ENCODE assay signal across 1 cellular context in the genomic region with DNA sequence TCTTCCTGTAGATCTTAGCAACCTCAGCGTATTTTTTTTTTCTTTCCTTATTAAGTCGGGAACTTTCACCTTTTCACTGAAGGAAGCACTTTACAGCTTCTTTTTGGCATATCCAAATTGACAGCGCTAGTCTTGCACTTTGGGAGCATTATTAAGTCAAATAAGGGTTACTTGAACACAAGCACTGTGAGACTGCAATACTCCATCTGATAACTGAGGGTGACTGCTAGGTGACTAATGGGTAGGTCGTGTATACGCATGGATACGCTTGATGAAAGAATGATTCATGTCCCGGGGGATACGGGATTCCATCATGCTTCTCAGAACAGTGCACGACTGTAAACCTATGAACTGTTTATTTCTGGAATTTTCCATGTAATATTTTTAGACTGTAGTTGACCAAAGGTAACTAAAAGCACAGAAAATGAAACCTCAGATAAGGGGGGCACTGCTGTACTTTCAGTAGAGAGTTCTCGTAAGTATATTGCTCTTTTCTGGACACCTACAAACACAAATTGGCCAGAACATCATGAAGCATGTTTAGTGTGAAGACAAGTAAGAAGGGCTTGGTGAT.
TF ChIP-seq lines count a peak whose summit lies in the region.

No MANE protein-coding gene starts in this region.

TF ChIP-seq in K562, 482 proteins besides CTCF, POLR2A, EP300 and RAD21 (continued from another document and continues in another):
- TF ChIP-seq, protein P1, sequence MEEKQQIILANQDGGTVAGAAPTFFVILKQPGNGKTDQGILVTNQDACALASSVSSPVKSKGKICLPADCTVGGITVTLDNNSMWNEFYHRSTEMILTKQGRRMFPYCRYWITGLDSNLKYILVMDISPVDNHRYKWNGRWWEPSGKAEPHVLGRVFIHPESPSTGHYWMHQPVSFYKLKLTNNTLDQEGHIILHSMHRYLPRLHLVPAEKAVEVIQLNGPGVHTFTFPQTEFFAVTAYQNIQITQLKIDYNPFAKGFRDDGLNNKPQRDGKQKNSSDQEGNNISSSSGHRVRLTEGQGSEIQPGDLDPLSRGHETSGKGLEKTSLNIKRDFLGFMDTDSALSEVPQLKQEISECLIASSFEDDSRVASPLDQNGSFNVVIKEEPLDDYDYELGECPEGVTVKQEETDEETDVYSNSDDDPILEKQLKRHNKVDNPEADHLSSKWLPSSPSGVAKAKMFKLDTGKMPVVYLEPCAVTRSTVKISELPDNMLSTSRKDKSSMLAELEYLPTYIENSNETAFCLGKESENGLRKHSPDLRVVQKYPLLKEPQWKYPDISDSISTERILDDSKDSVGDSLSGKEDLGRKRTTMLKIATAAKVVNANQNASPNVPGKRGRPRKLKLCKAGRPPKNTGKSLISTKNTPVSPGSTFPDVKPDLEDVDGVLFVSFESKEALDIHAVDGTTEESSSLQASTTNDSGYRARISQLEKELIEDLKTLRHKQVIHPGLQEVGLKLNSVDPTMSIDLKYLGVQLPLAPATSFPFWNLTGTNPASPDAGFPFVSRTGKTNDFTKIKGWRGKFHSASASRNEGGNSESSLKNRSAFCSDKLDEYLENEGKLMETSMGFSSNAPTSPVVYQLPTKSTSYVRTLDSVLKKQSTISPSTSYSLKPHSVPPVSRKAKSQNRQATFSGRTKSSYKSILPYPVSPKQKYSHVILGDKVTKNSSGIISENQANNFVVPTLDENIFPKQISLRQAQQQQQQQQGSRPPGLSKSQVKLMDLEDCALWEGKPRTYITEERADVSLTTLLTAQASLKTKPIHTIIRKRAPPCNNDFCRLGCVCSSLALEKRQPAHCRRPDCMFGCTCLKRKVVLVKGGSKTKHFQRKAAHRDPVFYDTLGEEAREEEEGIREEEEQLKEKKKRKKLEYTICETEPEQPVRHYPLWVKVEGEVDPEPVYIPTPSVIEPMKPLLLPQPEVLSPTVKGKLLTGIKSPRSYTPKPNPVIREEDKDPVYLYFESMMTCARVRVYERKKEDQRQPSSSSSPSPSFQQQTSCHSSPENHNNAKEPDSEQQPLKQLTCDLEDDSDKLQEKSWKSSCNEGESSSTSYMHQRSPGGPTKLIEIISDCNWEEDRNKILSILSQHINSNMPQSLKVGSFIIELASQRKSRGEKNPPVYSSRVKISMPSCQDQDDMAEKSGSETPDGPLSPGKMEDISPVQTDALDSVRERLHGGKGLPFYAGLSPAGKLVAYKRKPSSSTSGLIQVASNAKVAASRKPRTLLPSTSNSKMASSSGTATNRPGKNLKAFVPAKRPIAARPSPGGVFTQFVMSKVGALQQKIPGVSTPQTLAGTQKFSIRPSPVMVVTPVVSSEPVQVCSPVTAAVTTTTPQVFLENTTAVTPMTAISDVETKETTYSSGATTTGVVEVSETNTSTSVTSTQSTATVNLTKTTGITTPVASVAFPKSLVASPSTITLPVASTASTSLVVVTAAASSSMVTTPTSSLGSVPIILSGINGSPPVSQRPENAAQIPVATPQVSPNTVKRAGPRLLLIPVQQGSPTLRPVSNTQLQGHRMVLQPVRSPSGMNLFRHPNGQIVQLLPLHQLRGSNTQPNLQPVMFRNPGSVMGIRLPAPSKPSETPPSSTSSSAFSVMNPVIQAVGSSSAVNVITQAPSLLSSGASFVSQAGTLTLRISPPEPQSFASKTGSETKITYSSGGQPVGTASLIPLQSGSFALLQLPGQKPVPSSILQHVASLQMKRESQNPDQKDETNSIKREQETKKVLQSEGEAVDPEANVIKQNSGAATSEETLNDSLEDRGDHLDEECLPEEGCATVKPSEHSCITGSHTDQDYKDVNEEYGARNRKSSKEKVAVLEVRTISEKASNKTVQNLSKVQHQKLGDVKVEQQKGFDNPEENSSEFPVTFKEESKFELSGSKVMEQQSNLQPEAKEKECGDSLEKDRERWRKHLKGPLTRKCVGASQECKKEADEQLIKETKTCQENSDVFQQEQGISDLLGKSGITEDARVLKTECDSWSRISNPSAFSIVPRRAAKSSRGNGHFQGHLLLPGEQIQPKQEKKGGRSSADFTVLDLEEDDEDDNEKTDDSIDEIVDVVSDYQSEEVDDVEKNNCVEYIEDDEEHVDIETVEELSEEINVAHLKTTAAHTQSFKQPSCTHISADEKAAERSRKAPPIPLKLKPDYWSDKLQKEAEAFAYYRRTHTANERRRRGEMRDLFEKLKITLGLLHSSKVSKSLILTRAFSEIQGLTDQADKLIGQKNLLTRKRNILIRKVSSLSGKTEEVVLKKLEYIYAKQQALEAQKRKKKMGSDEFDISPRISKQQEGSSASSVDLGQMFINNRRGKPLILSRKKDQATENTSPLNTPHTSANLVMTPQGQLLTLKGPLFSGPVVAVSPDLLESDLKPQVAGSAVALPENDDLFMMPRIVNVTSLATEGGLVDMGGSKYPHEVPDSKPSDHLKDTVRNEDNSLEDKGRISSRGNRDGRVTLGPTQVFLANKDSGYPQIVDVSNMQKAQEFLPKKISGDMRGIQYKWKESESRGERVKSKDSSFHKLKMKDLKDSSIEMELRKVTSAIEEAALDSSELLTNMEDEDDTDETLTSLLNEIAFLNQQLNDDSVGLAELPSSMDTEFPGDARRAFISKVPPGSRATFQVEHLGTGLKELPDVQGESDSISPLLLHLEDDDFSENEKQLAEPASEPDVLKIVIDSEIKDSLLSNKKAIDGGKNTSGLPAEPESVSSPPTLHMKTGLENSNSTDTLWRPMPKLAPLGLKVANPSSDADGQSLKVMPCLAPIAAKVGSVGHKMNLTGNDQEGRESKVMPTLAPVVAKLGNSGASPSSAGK (IDR thresholded peaks at IDR 0.05) = 0 out of 2 replicates have a peak, but pooled peaks have one; percentile 6
- no peak for TF ChIP-seq GTF2A2 (tag; IDR thresholded peaks at IDR 0.05)
- TF ChIP-seq ZNF75A (CRISPR knock-in tag; IDR thresholded peaks at IDR 0.05) = no peak
- TF ChIP-seq HNRNPL (IDR thresholded peaks at IDR 0.05; ENCODE audit: low read depth, low read length) = no peak
- TF ChIP-seq RCOR1 (IDR thresholded peaks at IDR 0.05; ENCODE audit: borderline replicate concordance in 1 of 2, low read depth in 2 of 2, low read length in 2 of 2) = peak in 1 of 2 experiments; percentile 87; a peak in 2 of 4 replicates
- peak; percentile 70; the same call in 1 of the 2 replicates for TF ChIP-seq KLF6 (CRISPR knock-in tag; IDR thresholded peaks at IDR 0.05; ENCODE audit: borderline replicate concordance)
- no peak for TF ChIP-seq ZNF143 (CRISPR knock-in tag; IDR thresholded peaks at IDR 0.05)
- TF ChIP-seq MAFG (tag; conservative IDR thresholded peaks at IDR 0.05) = peak; percentile 79
- no peak for TF ChIP-seq ELF2 (CRISPR knock-in tag; IDR thresholded peaks at IDR 0.05)
- TF ChIP-seq, protein P2, sequence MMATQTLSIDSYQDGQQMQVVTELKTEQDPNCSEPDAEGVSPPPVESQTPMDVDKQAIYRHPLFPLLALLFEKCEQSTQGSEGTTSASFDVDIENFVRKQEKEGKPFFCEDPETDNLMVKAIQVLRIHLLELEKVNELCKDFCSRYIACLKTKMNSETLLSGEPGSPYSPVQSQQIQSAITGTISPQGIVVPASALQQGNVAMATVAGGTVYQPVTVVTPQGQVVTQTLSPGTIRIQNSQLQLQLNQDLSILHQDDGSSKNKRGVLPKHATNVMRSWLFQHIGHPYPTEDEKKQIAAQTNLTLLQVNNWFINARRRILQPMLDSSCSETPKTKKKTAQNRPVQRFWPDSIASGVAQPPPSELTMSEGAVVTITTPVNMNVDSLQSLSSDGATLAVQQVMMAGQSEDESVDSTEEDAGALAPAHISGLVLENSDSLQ (IDR thresholded peaks at IDR 0.05) = peak; percentile 93
- no peak for TF ChIP-seq EWSR1 (IDR thresholded peaks at IDR 0.05; ENCODE audit: borderline replicate concordance, low read depth, partially characterized antibody)
- no peak for TF ChIP-seq LCOR (CRISPR knock-in tag; IDR thresholded peaks at IDR 0.05)
- TF ChIP-seq ZNF354B (CRISPR knock-in tag; IDR thresholded peaks at IDR 0.05) = 0 out of 2 replicates have a peak, but pooled peaks have one; percentile 42
- TF ChIP-seq ZNF316 (IDR thresholded peaks at IDR 0.05) = peak; percentile 93
- TF ChIP-seq MEIS2 (IDR thresholded peaks at IDR 0.05; ENCODE audit: partially characterized antibody) = peak; percentile 99
- peak; percentile 96 for TF ChIP-seq DACH1 (IDR thresholded peaks at IDR 0.05; ENCODE audit: partially characterized antibody)
- 0 out of 2 replicates have a peak, but pooled peaks have one; percentile 21 for TF ChIP-seq ZNF444 (CRISPR knock-in tag; IDR thresholded peaks at IDR 0.05)
- TF ChIP-seq, protein P3, sequence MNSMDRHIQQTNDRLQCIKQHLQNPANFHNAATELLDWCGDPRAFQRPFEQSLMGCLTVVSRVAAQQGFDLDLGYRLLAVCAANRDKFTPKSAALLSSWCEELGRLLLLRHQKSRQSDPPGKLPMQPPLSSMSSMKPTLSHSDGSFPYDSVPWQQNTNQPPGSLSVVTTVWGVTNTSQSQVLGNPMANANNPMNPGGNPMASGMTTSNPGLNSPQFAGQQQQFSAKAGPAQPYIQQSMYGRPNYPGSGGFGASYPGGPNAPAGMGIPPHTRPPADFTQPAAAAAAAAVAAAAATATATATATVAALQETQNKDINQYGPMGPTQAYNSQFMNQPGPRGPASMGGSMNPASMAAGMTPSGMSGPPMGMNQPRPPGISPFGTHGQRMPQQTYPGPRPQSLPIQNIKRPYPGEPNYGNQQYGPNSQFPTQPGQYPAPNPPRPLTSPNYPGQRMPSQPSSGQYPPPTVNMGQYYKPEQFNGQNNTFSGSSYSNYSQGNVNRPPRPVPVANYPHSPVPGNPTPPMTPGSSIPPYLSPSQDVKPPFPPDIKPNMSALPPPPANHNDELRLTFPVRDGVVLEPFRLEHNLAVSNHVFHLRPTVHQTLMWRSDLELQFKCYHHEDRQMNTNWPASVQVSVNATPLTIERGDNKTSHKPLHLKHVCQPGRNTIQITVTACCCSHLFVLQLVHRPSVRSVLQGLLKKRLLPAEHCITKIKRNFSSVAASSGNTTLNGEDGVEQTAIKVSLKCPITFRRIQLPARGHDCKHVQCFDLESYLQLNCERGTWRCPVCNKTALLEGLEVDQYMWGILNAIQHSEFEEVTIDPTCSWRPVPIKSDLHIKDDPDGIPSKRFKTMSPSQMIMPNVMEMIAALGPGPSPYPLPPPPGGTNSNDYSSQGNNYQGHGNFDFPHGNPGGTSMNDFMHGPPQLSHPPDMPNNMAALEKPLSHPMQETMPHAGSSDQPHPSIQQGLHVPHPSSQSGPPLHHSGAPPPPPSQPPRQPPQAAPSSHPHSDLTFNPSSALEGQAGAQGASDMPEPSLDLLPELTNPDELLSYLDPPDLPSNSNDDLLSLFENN (IDR thresholded peaks at IDR 0.05; ENCODE audit: low read depth in 2 of 2, low read length in 2 of 2) = peak in 1 of 2 experiments; percentile 71; a peak in 2 of 4 replicates
- 0 out of 2 replicates have a peak, but pooled peaks have one; percentile 50 for TF ChIP-seq ZNF79 (CRISPR knock-in tag; IDR thresholded peaks at IDR 0.05; ENCODE audit: low read depth)
- TF ChIP-seq NEUROD1 (IDR thresholded peaks at IDR 0.05; ENCODE audit: borderline replicate concordance, low read depth, low read length, partially characterized antibody) = peak; percentile 64
- TF ChIP-seq, protein P4, sequence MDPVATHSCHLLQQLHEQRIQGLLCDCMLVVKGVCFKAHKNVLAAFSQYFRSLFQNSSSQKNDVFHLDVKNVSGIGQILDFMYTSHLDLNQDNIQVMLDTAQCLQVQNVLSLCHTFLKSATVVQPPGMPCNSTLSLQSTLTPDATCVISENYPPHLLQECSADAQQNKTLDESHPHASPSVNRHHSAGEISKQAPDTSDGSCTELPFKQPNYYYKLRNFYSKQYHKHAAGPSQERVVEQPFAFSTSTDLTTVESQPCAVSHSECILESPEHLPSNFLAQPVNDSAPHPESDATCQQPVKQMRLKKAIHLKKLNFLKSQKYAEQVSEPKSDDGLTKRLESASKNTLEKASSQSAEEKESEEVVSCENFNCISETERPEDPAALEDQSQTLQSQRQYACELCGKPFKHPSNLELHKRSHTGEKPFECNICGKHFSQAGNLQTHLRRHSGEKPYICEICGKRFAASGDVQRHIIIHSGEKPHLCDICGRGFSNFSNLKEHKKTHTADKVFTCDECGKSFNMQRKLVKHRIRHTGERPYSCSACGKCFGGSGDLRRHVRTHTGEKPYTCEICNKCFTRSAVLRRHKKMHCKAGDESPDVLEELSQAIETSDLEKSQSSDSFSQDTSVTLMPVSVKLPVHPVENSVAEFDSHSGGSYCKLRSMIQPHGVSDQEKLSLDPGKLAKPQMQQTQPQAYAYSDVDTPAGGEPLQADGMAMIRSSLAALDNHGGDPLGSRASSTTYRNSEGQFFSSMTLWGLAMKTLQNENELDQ (CRISPR knock-in tag; IDR thresholded peaks at IDR 0.05; ENCODE audit: borderline replicate concordance) = no peak
- peak; percentile 41; the same call in 1 of the 2 replicates for TF ChIP-seq L3MBTL2 (IDR thresholded peaks at IDR 0.05)
- TF ChIP-seq ZEB2 (IDR thresholded peaks at IDR 0.05) = peak; percentile 80
- TF ChIP-seq SP2 (IDR thresholded peaks at IDR 0.05; ENCODE audit: extremely low read depth, low read depth, low read length, poor library complexity, severe bottlenecking) = no peak
- TF ChIP-seq FOXA3 (CRISPR knock-in tag; conservative IDR thresholded peaks at IDR 0.05 in 1 of 2, IDR thresholded peaks at IDR 0.05 in 1 of 2) = no peak
- no peak for TF ChIP-seq ZNF609 (CRISPR knock-in tag; IDR thresholded peaks at IDR 0.05; ENCODE audit: borderline replicate concordance)
- TF ChIP-seq E2F3 (CRISPR knock-in tag; IDR thresholded peaks at IDR 0.05) = no peak
- TF ChIP-seq POLR2AphosphoS2 (IDR thresholded peaks at IDR 0.05; ENCODE audit: low read length) = no peak
- TF ChIP-seq XRCC4 (IDR thresholded peaks at IDR 0.05; ENCODE audit: extremely low read depth, insufficient read depth, insufficient read length) = no peak
- no peak for TF ChIP-seq ZNF668 (CRISPR knock-in tag; IDR thresholded peaks at IDR 0.05)
- 0 out of 2 replicates have a peak, but pooled peaks have one; percentile 35 for TF ChIP-seq HIVEP1 (CRISPR knock-in tag; IDR thresholded peaks at IDR 0.05)
- no peak for TF ChIP-seq ZNF324 (CRISPR knock-in tag; IDR thresholded peaks at IDR 0.05)
